7 cellular contexts compared by ENCODE assay signal in the genomic region with DNA sequence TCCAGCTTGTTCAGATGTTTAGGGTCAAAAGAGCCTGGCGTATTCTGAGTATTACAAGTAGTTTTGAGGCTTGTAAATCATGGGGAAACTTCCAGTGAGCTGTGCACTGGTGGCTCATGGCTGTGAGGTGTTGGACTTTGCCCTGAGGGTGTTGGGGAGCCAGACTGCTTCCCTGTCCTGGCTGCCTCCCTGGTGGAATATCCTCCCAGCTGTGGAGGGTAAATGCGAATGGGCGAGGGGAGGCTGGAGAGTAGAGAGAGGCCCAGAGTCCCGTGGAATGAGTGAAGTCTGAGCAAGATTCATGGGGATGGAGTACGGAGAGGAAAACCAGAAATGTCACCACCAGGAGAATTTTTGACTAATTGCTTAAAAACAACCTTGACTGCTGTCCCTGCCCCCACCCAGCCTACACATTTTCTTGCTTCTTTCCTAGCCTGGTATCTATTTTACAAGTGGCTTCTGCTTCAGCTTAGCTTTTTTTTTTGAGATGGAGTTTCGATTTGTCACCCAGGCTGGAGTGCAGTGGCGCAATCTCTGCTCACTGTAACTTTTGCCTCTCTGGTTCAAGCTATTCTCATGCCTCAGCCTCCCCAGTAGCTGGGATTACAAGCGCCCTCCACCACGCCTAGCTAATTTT. TPM values are rescaled to one million over a fixed set of nuclear protein-coding genes. Genes with fewer than 3 reads are reported as not detected.
DNase-seq lines count a peak whose midpoint lies in the region; ATAC-seq lines count a peak whose summit lies in the region.

No MANE protein-coding gene starts in this region.

- H3K27ac Mint-ChIP-seq in IgD-negative memory B cell, result peak overlapping the region; percentile 82 to 98 (median 84)
- peak overlapping the region; percentile 99 for H3K27ac Mint-ChIP-seq in stimulated activated naive CD8-positive, alpha-beta T cell treated with anti-CD3 and anti-CD28 coated beads, Interleukin-15, Interleukin-2, amounts not matched to agents 100 ng/mL and 50 ng/mL, for 24 hours

- peak overlapping the region; percentile 69 to 94 (median 92) for H3K4me3 Mint-ChIP-seq in IgD-negative memory B cell
- H3K4me3 Mint-ChIP-seq in stimulated activated naive CD8-positive, alpha-beta T cell treated with anti-CD3 and anti-CD28 coated beads, Interleukin-15, Interleukin-2, amounts not matched to agents 100 ng/mL and 50 ng/mL, for 24 hours, result peak overlapping the region; percentile 87

- no peaks in the 10 kb centered on the region for H3K9me3 Mint-ChIP-seq in IgD-negative memory B cell
- no peaks in the 10 kb centered on the region for H3K9me3 Mint-ChIP-seq in stimulated activated naive CD8-positive, alpha-beta T cell treated with anti-CD3 and anti-CD28 coated beads, Interleukin-15, Interleukin-2, amounts not matched to agents 100 ng/mL and 50 ng/mL, for 24 hours

- peak; percentile 52 for DNase-seq in activated CD8-positive, alpha-beta memory T cell treated with anti-CD3 and anti-CD28 coated beads, Interleukin-2, amount 50 U/mL, for 4 hours
- DNase-seq in kidney tubule cell (ENCODE audit: low spot score) (peak; percentile 23), D341Med (ENCODE audit: low spot score) (no peak), NCI-H2029 treated with DMSO at 0.1 percent for 48 hours (lab: John Stamatoyannopoulos, UW) (no peak)

- no peaks in the 10 kb centered on the region for H3K27me3 Mint-ChIP-seq in IgD-negative memory B cell
- H3K27me3 Mint-ChIP-seq in stimulated activated naive CD8-positive, alpha-beta T cell treated with anti-CD3 and anti-CD28 coated beads, Interleukin-15, Interleukin-2, amounts not matched to agents 100 ng/mL and 50 ng/mL, for 24 hours, result no peaks in the 10 kb centered on the region

- H3K36me3 Mint-ChIP-seq in IgD-negative memory B cell, result peaks cover 8% of the 10 kb centered on the region
- H3K36me3 Mint-ChIP-seq in stimulated activated naive CD8-positive, alpha-beta T cell treated with anti-CD3 and anti-CD28 coated beads, Interleukin-15, Interleukin-2, amounts not matched to agents 100 ng/mL and 50 ng/mL, for 24 hours (ENCODE audit: low read depth), result peaks cover 66% of the 10 kb centered on the region

- peaks cover 30 to 37% (median 31%) of the 10 kb centered on the region in 3 donors for H3K4me1 Mint-ChIP-seq in IgD-negative memory B cell
- peaks cover 74% of the 10 kb centered on the region for H3K4me1 Mint-ChIP-seq in stimulated activated naive CD8-positive, alpha-beta T cell treated with anti-CD3 and anti-CD28 coated beads, Interleukin-15, Interleukin-2, amounts not matched to agents 100 ng/mL and 50 ng/mL, for 24 hours (ENCODE audit: low read depth)

- ATAC-seq in HG03280 (IDR thresholded peaks at IDR 0.05; ENCODE audit: unreplicated experiment), result no peak

RNA-seq across cellular contexts. Expression of a gene that starts 3.7 kb away (rescaled TPM):
- 96.4 TPM for polyA plus RNA-seq in IgD-negative memory B cell

RNA-seq across cellular contexts. Expression of a gene that starts 4.5 kb away (rescaled TPM):
- polyA plus RNA-seq in IgD-negative memory B cell, result 4.9 TPM

RNA-seq across cellular contexts. Expression of a gene that starts 20.6 kb away (rescaled TPM):
- not detected for polyA plus RNA-seq in IgD-negative memory B cell

RNA-seq across cellular contexts. Expression of a gene that starts 23.3 kb away (rescaled TPM):
- polyA plus RNA-seq in IgD-negative memory B cell, result 141 TPM

RNA-seq across cellular contexts. Expression of a gene that starts 37.8 kb away (rescaled TPM):
- polyA plus RNA-seq in IgD-negative memory B cell, result 8.8 TPM

Comparison
In these comparisons a context has a peak if more than half of its experiments do, and no peak if none do; other contexts are left out.
1. DNase-seq: peak in activated CD8-positive, alpha-beta memory T cell treated with anti-CD3 and anti-CD28 coated beads, Interleukin-2, amount 50 U/mL, for 4 hours (single experiment) and kidney tubule cell (single experiment); none in D341Med (single experiment) and NCI-H2029 treated with DMSO at 0.1 percent for 48 hours (single experiment).